Comparison of ENCODE assay signal across 23 cellular contexts in the genomic region with DNA sequence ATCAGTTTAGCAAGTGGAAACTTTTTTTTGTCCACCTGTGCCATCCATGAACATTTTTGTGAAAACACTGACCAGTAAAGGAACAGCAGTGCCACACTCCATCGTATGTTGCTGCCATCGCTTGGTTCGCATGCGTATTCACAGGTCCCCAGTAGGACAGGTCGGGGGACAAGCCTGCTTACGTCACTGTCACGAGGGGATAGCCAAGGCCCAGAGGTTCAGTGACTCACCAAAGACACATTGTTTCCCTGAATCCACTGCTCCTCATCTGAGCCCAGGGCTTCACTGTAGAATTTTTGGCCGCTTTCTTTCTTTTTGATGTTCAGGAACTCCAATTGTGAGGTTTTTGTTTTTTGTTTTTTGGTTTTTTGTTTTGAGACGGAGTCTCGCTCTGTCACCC. TPM values are rescaled to one million over a fixed set of nuclear protein-coding genes. Genes with fewer than 3 reads are reported as not detected.
"Had no signal": no experiment of that assay in that cellular context is flagged by ENCODE, and none has a peak within 500 bp of the region (broad histone marks: within the 10 kb centered on the region; RNA-seq: fewer than 3 reads in every experiment).

No MANE protein-coding gene starts in this region.

- H3K9me3 ChIP-seq: esophagus squamous epithelium, gastroesophageal sphincter, mucosa of descending colon, neutrophil, sigmoid colon, tibial artery, upper lobe of left lung, vagina had no signal

- H3K27me3 ChIP-seq: esophagus squamous epithelium, gastroesophageal sphincter, hepatocyte, neutrophil, sigmoid colon, tibial artery, upper lobe of left lung, vagina had no signal

- H3K36me3 ChIP-seq: esophagus squamous epithelium, neutrophil, vagina had no signal

- H3K4me3 ChIP-seq: esophagus squamous epithelium, gastroesophageal sphincter, hepatocyte, mucosa of descending colon, sigmoid colon, tibial artery, upper lobe of left lung, vagina had no signal

- H3K4me3 Mint-ChIP-seq: naive thymus-derived CD8-positive, alpha-beta T cell; stimulated activated naive CD8-positive, alpha-beta T cell treated with anti-CD3 and anti-CD28 coated beads, Interleukin-15, Interleukin-2, amounts not matched to agents 100 ng/mL and 50 ng/mL, for 24 hours had no signal

- H3K9me3 Mint-ChIP-seq: stimulated activated naive CD8-positive, alpha-beta T cell treated with anti-CD3 and anti-CD28 coated beads, Interleukin-15, Interleukin-2, amounts not matched to agents 100 ng/mL and 50 ng/mL, for 24 hours had no signal

- ATAC-seq: gastroesophageal sphincter; left colon; left ventricle myocardium superior; mucosa of descending colon; naive thymus-derived CD8-positive, alpha-beta T cell had no signal

- H3K27ac ChIP-seq: esophagus squamous epithelium, gastroesophageal sphincter, hepatocyte, neutrophil, sigmoid colon, tibial artery, vagina had no signal

- DNase-seq: dermis blood vessel endothelial cell; esophagus squamous epithelium; left colon; left ventricle myocardium superior; mammary epithelial cell; mucosa of descending colon; naive thymus-derived CD8-positive, alpha-beta T cell; posterior cingulate gyrus; sigmoid colon; small intestine; stimulated activated CD4-positive, alpha-beta T cell treated with anti-CD3 and anti-CD28 coated beads, Interleukin-2, amount 100 ng/mL, for 48 hours; tibial artery had no signal

- H3K27ac Mint-ChIP-seq: naive thymus-derived CD8-positive, alpha-beta T cell; stimulated activated naive CD8-positive, alpha-beta T cell treated with anti-CD3 and anti-CD28 coated beads, Interleukin-15, Interleukin-2, amounts not matched to agents 100 ng/mL and 50 ng/mL, for 24 hours had no signal

RNA-seq across cellular contexts. Expression of gene PLA1A, which starts 12.5 kb away (rescaled TPM):
- total RNA-seq: mammary epithelial cell; naive thymus-derived CD8-positive, alpha-beta T cell had no signal
- polyA plus RNA-seq: mammary epithelial cell; naive thymus-derived CD8-positive, alpha-beta T cell; neural cell had no signal

RNA-seq across cellular contexts. Expression of gene CD80, which starts 25.8 kb away (rescaled TPM):
- total RNA-seq: epithelial cell of proximal tubule, kidney epithelial cell, left ventricle myocardium superior, mammary epithelial cell, osteocyte, pulmonary artery endothelial cell, vagina had no signal
- polyA plus RNA-seq: hepatocyte; mammary epithelial cell; naive thymus-derived CD8-positive, alpha-beta T cell; neural cell had no signal
